1 cellular context compared by ENCODE assay signal in genomic region chr2:19348692-19349091, GRCh38.
TF ChIP-seq lines count a peak whose summit lies in the region.

No MANE protein-coding gene starts in this region.

TF ChIP-seq in H1, 55 proteins besides CTCF, POLR2A, EP300 and RAD21:
- TF ChIP-seq, protein P1, sequence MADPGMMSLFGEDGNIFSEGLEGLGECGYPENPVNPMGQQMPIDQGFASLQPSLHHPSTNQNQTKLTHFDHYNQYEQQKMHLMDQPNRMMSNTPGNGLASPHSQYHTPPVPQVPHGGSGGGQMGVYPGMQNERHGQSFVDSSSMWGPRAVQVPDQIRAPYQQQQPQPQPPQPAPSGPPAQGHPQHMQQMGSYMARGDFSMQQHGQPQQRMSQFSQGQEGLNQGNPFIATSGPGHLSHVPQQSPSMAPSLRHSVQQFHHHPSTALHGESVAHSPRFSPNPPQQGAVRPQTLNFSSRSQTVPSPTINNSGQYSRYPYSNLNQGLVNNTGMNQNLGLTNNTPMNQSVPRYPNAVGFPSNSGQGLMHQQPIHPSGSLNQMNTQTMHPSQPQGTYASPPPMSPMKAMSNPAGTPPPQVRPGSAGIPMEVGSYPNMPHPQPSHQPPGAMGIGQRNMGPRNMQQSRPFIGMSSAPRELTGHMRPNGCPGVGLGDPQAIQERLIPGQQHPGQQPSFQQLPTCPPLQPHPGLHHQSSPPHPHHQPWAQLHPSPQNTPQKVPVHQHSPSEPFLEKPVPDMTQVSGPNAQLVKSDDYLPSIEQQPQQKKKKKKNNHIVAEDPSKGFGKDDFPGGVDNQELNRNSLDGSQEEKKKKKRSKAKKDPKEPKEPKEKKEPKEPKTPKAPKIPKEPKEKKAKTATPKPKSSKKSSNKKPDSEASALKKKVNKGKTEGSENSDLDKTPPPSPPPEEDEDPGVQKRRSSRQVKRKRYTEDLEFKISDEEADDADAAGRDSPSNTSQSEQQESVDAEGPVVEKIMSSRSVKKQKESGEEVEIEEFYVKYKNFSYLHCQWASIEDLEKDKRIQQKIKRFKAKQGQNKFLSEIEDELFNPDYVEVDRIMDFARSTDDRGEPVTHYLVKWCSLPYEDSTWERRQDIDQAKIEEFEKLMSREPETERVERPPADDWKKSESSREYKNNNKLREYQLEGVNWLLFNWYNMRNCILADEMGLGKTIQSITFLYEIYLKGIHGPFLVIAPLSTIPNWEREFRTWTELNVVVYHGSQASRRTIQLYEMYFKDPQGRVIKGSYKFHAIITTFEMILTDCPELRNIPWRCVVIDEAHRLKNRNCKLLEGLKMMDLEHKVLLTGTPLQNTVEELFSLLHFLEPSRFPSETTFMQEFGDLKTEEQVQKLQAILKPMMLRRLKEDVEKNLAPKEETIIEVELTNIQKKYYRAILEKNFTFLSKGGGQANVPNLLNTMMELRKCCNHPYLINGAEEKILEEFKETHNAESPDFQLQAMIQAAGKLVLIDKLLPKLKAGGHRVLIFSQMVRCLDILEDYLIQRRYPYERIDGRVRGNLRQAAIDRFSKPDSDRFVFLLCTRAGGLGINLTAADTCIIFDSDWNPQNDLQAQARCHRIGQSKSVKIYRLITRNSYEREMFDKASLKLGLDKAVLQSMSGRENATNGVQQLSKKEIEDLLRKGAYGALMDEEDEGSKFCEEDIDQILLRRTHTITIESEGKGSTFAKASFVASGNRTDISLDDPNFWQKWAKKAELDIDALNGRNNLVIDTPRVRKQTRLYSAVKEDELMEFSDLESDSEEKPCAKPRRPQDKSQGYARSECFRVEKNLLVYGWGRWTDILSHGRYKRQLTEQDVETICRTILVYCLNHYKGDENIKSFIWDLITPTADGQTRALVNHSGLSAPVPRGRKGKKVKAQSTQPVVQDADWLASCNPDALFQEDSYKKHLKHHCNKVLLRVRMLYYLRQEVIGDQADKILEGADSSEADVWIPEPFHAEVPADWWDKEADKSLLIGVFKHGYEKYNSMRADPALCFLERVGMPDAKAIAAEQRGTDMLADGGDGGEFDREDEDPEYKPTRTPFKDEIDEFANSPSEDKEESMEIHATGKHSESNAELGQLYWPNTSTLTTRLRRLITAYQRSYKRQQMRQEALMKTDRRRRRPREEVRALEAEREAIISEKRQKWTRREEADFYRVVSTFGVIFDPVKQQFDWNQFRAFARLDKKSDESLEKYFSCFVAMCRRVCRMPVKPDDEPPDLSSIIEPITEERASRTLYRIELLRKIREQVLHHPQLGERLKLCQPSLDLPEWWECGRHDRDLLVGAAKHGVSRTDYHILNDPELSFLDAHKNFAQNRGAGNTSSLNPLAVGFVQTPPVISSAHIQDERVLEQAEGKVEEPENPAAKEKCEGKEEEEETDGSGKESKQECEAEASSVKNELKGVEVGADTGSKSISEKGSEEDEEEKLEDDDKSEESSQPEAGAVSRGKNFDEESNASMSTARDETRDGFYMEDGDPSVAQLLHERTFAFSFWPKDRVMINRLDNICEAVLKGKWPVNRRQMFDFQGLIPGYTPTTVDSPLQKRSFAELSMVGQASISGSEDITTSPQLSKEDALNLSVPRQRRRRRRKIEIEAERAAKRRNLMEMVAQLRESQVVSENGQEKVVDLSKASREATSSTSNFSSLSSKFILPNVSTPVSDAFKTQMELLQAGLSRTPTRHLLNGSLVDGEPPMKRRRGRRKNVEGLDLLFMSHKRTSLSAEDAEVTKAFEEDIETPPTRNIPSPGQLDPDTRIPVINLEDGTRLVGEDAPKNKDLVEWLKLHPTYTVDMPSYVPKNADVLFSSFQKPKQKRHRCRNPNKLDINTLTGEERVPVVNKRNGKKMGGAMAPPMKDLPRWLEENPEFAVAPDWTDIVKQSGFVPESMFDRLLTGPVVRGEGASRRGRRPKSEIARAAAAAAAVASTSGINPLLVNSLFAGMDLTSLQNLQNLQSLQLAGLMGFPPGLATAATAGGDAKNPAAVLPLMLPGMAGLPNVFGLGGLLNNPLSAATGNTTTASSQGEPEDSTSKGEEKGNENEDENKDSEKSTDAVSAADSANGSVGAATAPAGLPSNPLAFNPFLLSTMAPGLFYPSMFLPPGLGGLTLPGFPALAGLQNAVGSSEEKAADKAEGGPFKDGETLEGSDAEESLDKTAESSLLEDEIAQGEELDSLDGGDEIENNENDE (IDR thresholded peaks at IDR 0.05; ENCODE audit: insufficient replicate concordance, low read length) = no peak
- TF ChIP-seq TAF7 (optimal IDR thresholded peaks at IDR 0.05; ENCODE audit: borderline replicate concordance, low read depth, low read length) (no peak), MAFK (IDR thresholded peaks at IDR 0.05; ENCODE audit: low read depth, low read length) (no peak), RNF2 (IDR thresholded peaks at IDR 0.05; ENCODE audit: borderline replicate concordance, low read depth, low read length, missing control alignments, poor library complexity, severe bottlenecking) (no peak), JUND (IDR thresholded peaks at IDR 0.05; ENCODE audit: low read length) (no peak), SIRT6 (IDR thresholded peaks at IDR 0.05; ENCODE audit: low read length) (no peak), EZH2 (IDR thresholded peaks at IDR 0.05; ENCODE audit: low read depth, low read length, severe bottlenecking) (no peak), ASH2L (IDR thresholded peaks at IDR 0.05; ENCODE audit: low read length) (no peak), FOSL1 (IDR thresholded peaks at IDR 0.05; ENCODE audit: insufficient read depth, low read depth, low read length) (no peak), TCF12 (IDR thresholded peaks at IDR 0.05; ENCODE audit: low read depth, low read length) (no peak), JUN (IDR thresholded peaks at IDR 0.05; ENCODE audit: low read depth, low read length) (no peak), CBX5 (IDR thresholded peaks at IDR 0.05; ENCODE audit: low read depth, low read length) (no peak)
- TF ChIP-seq, protein P2, sequence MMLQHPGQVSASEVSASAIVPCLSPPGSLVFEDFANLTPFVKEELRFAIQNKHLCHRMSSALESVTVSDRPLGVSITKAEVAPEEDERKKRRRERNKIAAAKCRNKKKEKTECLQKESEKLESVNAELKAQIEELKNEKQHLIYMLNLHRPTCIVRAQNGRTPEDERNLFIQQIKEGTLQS (IDR thresholded peaks at IDR 0.05; ENCODE audit: insufficient read depth, low read depth, low read length) = no peak
